In genomic region chr3:142726017-142726416, GRCh38 we compare ENCODE assay signal across 23 cellular contexts. TPM values are rescaled to one million over a fixed set of nuclear protein-coding genes. Genes with fewer than 3 reads are reported as not detected.
DNase-seq lines count a peak whose midpoint lies in the region; ATAC-seq and TF ChIP-seq lines count a peak whose summit lies in the region.
"Had no signal": no experiment of that assay in that cellular context is flagged by ENCODE, and none has a peak within 500 bp of the region (broad histone marks: within the 10 kb centered on the region; RNA-seq: fewer than 3 reads in every experiment).

No MANE protein-coding gene starts in this region.

- ATAC-seq in activated naive CD8-positive, alpha-beta T cell treated with anti-CD3 and anti-CD28 coated beads, Interleukin-2, amount 50 U/mL, for 24 hours, result no peak
- ATAC-seq in HG03108 (IDR thresholded peaks at IDR 0.05; ENCODE audit: unreplicated experiment), result no peak
- ATAC-seq: left lobe of liver; natural killer cell treated with Interleukin-12 subunit alpha and Interleukin-12 subunit beta and Interleukin-15 and Interleukin-18, amount 100 ng/mL, for 72 hours; upper lobe of right lung had no signal

- H3K4me2 ChIP-seq in hepatocyte, result peak overlapping the region; percentile 88

- peaks cover 2% of the 10 kb centered on the region for H3K9me3 Mint-ChIP-seq in activated naive CD8-positive, alpha-beta T cell treated with anti-CD3 and anti-CD28 coated beads for 36 hours
- H3K9me3 Mint-ChIP-seq in activated naive CD8-positive, alpha-beta T cell treated with anti-CD3 and anti-CD28 coated beads, Interleukin-2, amount 50 U/mL, for 24 hours, result no peaks in the 10 kb centered on the region
- peaks cover 6% of the 10 kb centered on the region for H3K9me3 Mint-ChIP-seq in type B pancreatic cell
- H3K9me3 Mint-ChIP-seq: activated CD4-positive, alpha-beta memory T cell treated with anti-CD3 and anti-CD28 coated beads, Interleukin-2, amount 10 ng/mL, durations not matched to agents 7 days and 5 days had no signal

- peak overlapping the region; percentile 0 for H3K4me3 Mint-ChIP-seq in activated naive CD8-positive, alpha-beta T cell treated with anti-CD3 and anti-CD28 coated beads for 36 hours
- no peak overlapping the region for H3K4me3 Mint-ChIP-seq in activated naive CD8-positive, alpha-beta T cell treated with anti-CD3 and anti-CD28 coated beads, Interleukin-2, amount 50 U/mL, for 24 hours
- H3K4me3 Mint-ChIP-seq in type B pancreatic cell, result peak overlapping the region; percentile 42

- TF ChIP-seq CTCF in hepatocyte (IDR thresholded peaks at IDR 0.05; ENCODE audit: poor library complexity), result no peak
- TF ChIP-seq CTCF in type B pancreatic cell (conservative IDR thresholded peaks at IDR 0.05), result no peak

- WGBS in hepatocyte (ENCODE audit: low lambda C conversion rate, missing lambda C conversion rate), result 56% methylated on average over 1 of the region's 1 CpG

- no peaks in the 10 kb centered on the region for H4K20me1 ChIP-seq in hepatocyte (ENCODE audit: insufficient read depth, poor library complexity, severe bottlenecking)

- no peak overlapping the region for H3K27ac Mint-ChIP-seq in activated naive CD8-positive, alpha-beta T cell treated with anti-CD3 and anti-CD28 coated beads for 36 hours
- no peak overlapping the region for H3K27ac Mint-ChIP-seq in activated naive CD8-positive, alpha-beta T cell treated with anti-CD3 and anti-CD28 coated beads, Interleukin-2, amount 50 U/mL, for 24 hours
- no peak overlapping the region for H3K27ac Mint-ChIP-seq in type B pancreatic cell
- H3K27ac Mint-ChIP-seq: activated CD4-positive, alpha-beta memory T cell treated with anti-CD3 and anti-CD28 coated beads, Interleukin-2, amount 10 ng/mL, durations not matched to agents 7 days and 5 days; natural killer cell treated with Interleukin-12 subunit alpha and Interleukin-12 subunit beta and Interleukin-15 and Interleukin-18, amount 100 ng/mL, for 72 hours had no signal

- H3K4me3 ChIP-seq in adipocyte (ENCODE audit: low read length) (no peak overlapping the region), hepatocyte (no peak overlapping the region)
- H3K4me3 ChIP-seq: BLaER1, prostate gland, upper lobe of right lung had no signal

- no peaks in the 10 kb centered on the region for H3K9me2 ChIP-seq in hepatocyte (replicated peaks; ENCODE audit: insufficient read depth)

- H3K4me1 ChIP-seq in adipocyte (ENCODE audit: control insufficient read depth, insufficient read depth, low read length) (peaks cover 7% of the 10 kb centered on the region), hepatocyte (ENCODE audit: insufficient read depth) (no peaks in the 10 kb centered on the region)
- H3K4me1 ChIP-seq: prostate gland, upper lobe of right lung had no signal

- no peak overlapping the region for H2AFZ ChIP-seq in hepatocyte

- H3K36me3 Mint-ChIP-seq in activated naive CD8-positive, alpha-beta T cell treated with anti-CD3 and anti-CD28 coated beads for 36 hours, result no peaks in the 10 kb centered on the region
- no peaks in the 10 kb centered on the region for H3K36me3 Mint-ChIP-seq in activated naive CD8-positive, alpha-beta T cell treated with anti-CD3 and anti-CD28 coated beads, Interleukin-2, amount 50 U/mL, for 24 hours (ENCODE audit: low read depth)
- no peaks in the 10 kb centered on the region for H3K36me3 Mint-ChIP-seq in type B pancreatic cell

- DNase-seq in activated naive CD8-positive, alpha-beta T cell treated with anti-CD3 and anti-CD28 coated beads for 36 hours, result no peak
- no peak for DNase-seq in activated naive CD8-positive, alpha-beta T cell treated with anti-CD3 and anti-CD28 coated beads, Interleukin-2, amount 50 U/mL, for 24 hours
- peak; percentile 54 for DNase-seq in adipocyte (ENCODE audit: low read depth)
- no peak for DNase-seq in hepatocyte (ENCODE audit: low spot score)
- no peak for DNase-seq in type B pancreatic cell (ENCODE audit: extremely low spot score, unreplicated experiment)
- no peak for DNase-seq in stimulated activated CD4-positive, alpha-beta T cell treated with anti-CD3 and anti-CD28 coated beads, Interleukin-2, amount 100 ng/mL, for 24 hours
- DNase-seq in AML-193 (lab: John Stamatoyannopoulos, UW), result no peak
- DNase-seq: activated CD4-positive, alpha-beta memory T cell treated with anti-CD3 and anti-CD28 coated beads, Interleukin-2, amount 10 ng/mL, durations not matched to agents 7 days and 5 days; activated CD4-positive, CD25-positive, alpha-beta regulatory T cell; amygdala; effector CD4-positive, alpha-beta T cell; midbrain; NCI-H1092 treated with DMSO at 0.1 percent for 48 hours; NCI-H2029 treated with DMSO at 0.1 percent for 48 hours; NCI-H510A; T1000; upper lobe of right lung had no signal

- H3K4me1 Mint-ChIP-seq in activated naive CD8-positive, alpha-beta T cell treated with anti-CD3 and anti-CD28 coated beads for 36 hours, result peaks cover 9% of the 10 kb centered on the region
- H3K4me1 Mint-ChIP-seq in activated naive CD8-positive, alpha-beta T cell treated with anti-CD3 and anti-CD28 coated beads, Interleukin-2, amount 50 U/mL, for 24 hours, result peaks cover 9% of the 10 kb centered on the region
- H3K4me1 Mint-ChIP-seq in type B pancreatic cell (ENCODE audit: unreplicated experiment), result no peaks in the 10 kb centered on the region

- peaks cover 28% of the 10 kb centered on the region for H3K27me3 Mint-ChIP-seq in activated naive CD8-positive, alpha-beta T cell treated with anti-CD3 and anti-CD28 coated beads for 36 hours
- H3K27me3 Mint-ChIP-seq in activated naive CD8-positive, alpha-beta T cell treated with anti-CD3 and anti-CD28 coated beads, Interleukin-2, amount 50 U/mL, for 24 hours, result peaks cover 31% of the 10 kb centered on the region
- H3K27me3 Mint-ChIP-seq in type B pancreatic cell, result peaks cover 15% of the 10 kb centered on the region

- H3K79me2 ChIP-seq in hepatocyte, result peaks cover 18% of the 10 kb centered on the region

- H3K9me3 ChIP-seq in adipocyte (ENCODE audit: control insufficient read depth, low read length) (no peaks in the 10 kb centered on the region), hepatocyte (ENCODE audit: low read depth) (no peaks in the 10 kb centered on the region)
- H3K9me3 ChIP-seq: BLaER1, esophagus muscularis mucosa, prostate gland, upper lobe of right lung had no signal

- no peak overlapping the region for H3K9ac ChIP-seq in adipocyte (ENCODE audit: low read length)
- H3K9ac ChIP-seq: BLaER1 had no signal

- H3K27me3 ChIP-seq in adipocyte (replicated peaks; ENCODE audit: control insufficient read depth, insufficient read depth, low read length), result no peaks in the 10 kb centered on the region
- H3K27me3 ChIP-seq in hepatocyte, result no peaks in the 10 kb centered on the region
- H3K27me3 ChIP-seq: esophagus muscularis mucosa, upper lobe of right lung had no signal

- no peak overlapping the region for H3K27ac ChIP-seq in hepatocyte
- H3K27ac ChIP-seq: BLaER1, prostate gland, upper lobe of right lung had no signal

- H3K36me3 ChIP-seq in adipocyte (ENCODE audit: control insufficient read depth, insufficient read depth, low read length, severe bottlenecking) (no peaks in the 10 kb centered on the region), hepatocyte (replicated peaks; ENCODE audit: insufficient read depth, low read depth) (no peaks in the 10 kb centered on the region)
- H3K36me3 ChIP-seq: BLaER1, esophagus muscularis mucosa, prostate gland, upper lobe of right lung had no signal

RNA-seq across cellular contexts. Expression of gene TRPC1, which starts 2.2 kb away (rescaled TPM):
- total RNA-seq in activated naive CD8-positive, alpha-beta T cell treated with anti-CD3 and anti-CD28 coated beads for 36 hours, result 1 to 10 TPM; 1.5 to 2.1 TPM
- total RNA-seq in hepatocyte (7.9 and 12.6 TPM in 2 replicates), type B pancreatic cell (ENCODE audit: low replicate concordance) (3.4 and 11.7 TPM in 2 replicates)
- polyA plus RNA-seq in hepatocyte, result 3.3 and 4.4 TPM in 2 replicates
